Comparison of ENCODE assay signal across 18 cellular contexts in genomic region chr3:178508443-178508825, GRCh38. TPM values are rescaled to one million over a fixed set of nuclear protein-coding genes. Genes with fewer than 3 reads are reported as not detected.
"Had no signal": no experiment of that assay in that cellular context is flagged by ENCODE, and none has a peak within 500 bp of the region (broad histone marks: within the 10 kb centered on the region; RNA-seq: fewer than 3 reads in every experiment).

No MANE protein-coding gene starts in this region.

- H3K4me1 ChIP-seq: neural progenitor cell, vagina had no signal

- H3K9me3 ChIP-seq: transverse colon, vagina had no signal

- ATAC-seq: esophagus mucosa, T-cell had no signal

- FAIRE-seq: astrocyte, endometrium had no signal

- H2AFZ ChIP-seq: neural progenitor cell had no signal

- H3K27ac ChIP-seq: dorsolateral prefrontal cortex, neural progenitor cell, transverse colon, vagina had no signal

- H3K27me3 ChIP-seq: dorsolateral prefrontal cortex, neural progenitor cell, transverse colon, vagina had no signal

- H3K36me3 ChIP-seq: neural progenitor cell, transverse colon, vagina had no signal

- H3K4me2 ChIP-seq: neural progenitor cell had no signal

- H3K9ac ChIP-seq: neural progenitor cell had no signal

- H3K4me3 ChIP-seq: dorsolateral prefrontal cortex, lung, neural progenitor cell, transverse colon, vagina had no signal

- DNase-seq: activated CD4-positive, alpha-beta memory T cell treated with anti-CD3 and anti-CD28 coated beads, Interleukin-2, amount 10 ng/mL, durations not matched to agents 7 days and 5 days; activated CD4-positive, alpha-beta T cell treated with anti-CD3 and anti-CD28 coated beads for 4 hours; activated naive CD4-positive, alpha-beta T cell treated with anti-CD3 and anti-CD28 coated beads, Interleukin-2, amount 50 U/mL, for 16 hours; activated T-cell treated with anti-CD3 and anti-CD28 coated beads, Interleukin-2, amount 50 U/mL, for 24 hours; dorsolateral prefrontal cortex; hypothalamus; stimulated activated CD4-positive, alpha-beta T cell treated with anti-CD3 and anti-CD28 coated beads, Interleukin-4, amount 100 ng/mL, for 4 hours; stimulated activated CD8-positive, alpha-beta memory T cell treated with anti-CD3 and anti-CD28 coated beads, Interleukin-4, amount 100 ng/mL, for 48 hours; stimulated activated naive CD4-positive, alpha-beta T cell treated with Interleukin-2 at 50 U/mL for 16 hours; T-cell; transverse colon had no signal

RNA-seq across cellular contexts. Expression of gene KCNMB2, which starts 27.8 kb away (rescaled TPM):
- total RNA-seq: activated CD4-positive, alpha-beta memory T cell treated with anti-CD3 and anti-CD28 coated beads, Interleukin-2, amount 10 ng/mL, durations not matched to agents 7 days and 5 days; astrocyte; esophagus mucosa; osteocyte; T-cell had no signal
